15 cellular contexts compared by ENCODE assay signal in genomic region chr15:90019611-90020010, GRCh38. TPM values are rescaled to one million over a fixed set of nuclear protein-coding genes. Genes with fewer than 3 reads are reported as not detected.
DNase-seq lines count a peak whose midpoint lies in the region; ATAC-seq and TF ChIP-seq lines count a peak whose summit lies in the region.
"Had no signal": no experiment of that assay in that cellular context is flagged by ENCODE, and none has a peak within 500 bp of the region (broad histone marks: within the 10 kb centered on the region; RNA-seq: fewer than 3 reads in every experiment).

No MANE protein-coding gene starts in this region.

- intact Hi-C loops in heart left ventricle (cut with DNase I) (no loop called here), cardiac septum (cut with DNase I) (no loop called here), thyroid gland (cut with DNase I) (no loop called here)

- H3K4me3 ChIP-seq in heart left ventricle = no peak overlapping the region
- no peak overlapping the region for H3K4me3 ChIP-seq in ectodermal cell (ENCODE audit: insufficient read depth, low read depth, low read length)
- no peak overlapping the region for H3K4me3 ChIP-seq in mesodermal cell (ENCODE audit: extremely low read depth, insufficient read depth, low read length, poor library complexity, severe bottlenecking)
- no peak overlapping the region for H3K4me3 ChIP-seq in thyroid gland (replicated peaks in 1 of 3)

- H3K9me3 ChIP-seq in heart left ventricle = no peaks in the 10 kb centered on the region
- no peaks in the 10 kb centered on the region for H3K9me3 ChIP-seq in ectodermal cell (ENCODE audit: control insufficient read depth, low read length)
- H3K9me3 ChIP-seq in mesodermal cell (ENCODE audit: control insufficient read depth, low read length) = no peaks in the 10 kb centered on the region
- H3K9me3 ChIP-seq in thyroid gland = no peaks in the 10 kb centered on the region

- TF ChIP-seq CTCF in heart left ventricle (IDR thresholded peaks at IDR 0.05) (no peak), thyroid gland (IDR thresholded peaks at IDR 0.05) (no peak)

- H3K36me3 ChIP-seq in heart left ventricle (no peaks in the 10 kb centered on the region), ectodermal cell (ENCODE audit: control insufficient read depth, insufficient read depth, low read length) (no peaks in the 10 kb centered on the region), mesodermal cell (ENCODE audit: control insufficient read depth, insufficient read depth, low read length) (peaks cover 7% of the 10 kb centered on the region), thyroid gland (no peaks in the 10 kb centered on the region)

- TF ChIP-seq POLR2A in heart left ventricle (IDR thresholded peaks at IDR 0.05) (no peak), thyroid gland (IDR thresholded peaks at IDR 0.05) (no peak), erythroblast (IDR thresholded peaks at IDR 0.05; ENCODE audit: low read length) (no peak)

- H3K27ac ChIP-seq in heart left ventricle (peak overlapping the region; percentile 24 to 93 (median 70)), ectodermal cell (ENCODE audit: insufficient read depth, low read depth, low read length, poor library complexity, severe bottlenecking) (peak overlapping the region; percentile 19), mesodermal cell (ENCODE audit: low read depth, low read length, severe bottlenecking) (peak overlapping the region; percentile 47), thyroid gland (peak overlapping the region in 2 of 3 donors; percentile 22 to 82)

- H3K27me3 ChIP-seq in heart left ventricle = no peaks in the 10 kb centered on the region
- H3K27me3 ChIP-seq in ectodermal cell (ENCODE audit: control insufficient read depth, insufficient read depth, low read length, poor library complexity, severe bottlenecking) = no peaks in the 10 kb centered on the region
- H3K27me3 ChIP-seq in thyroid gland = no peaks in the 10 kb centered on the region

- 59 to 75% (median 66%) methylated on average over 8 of the region's 8 CpGs for WGBS in heart left ventricle, 4 donors
- WGBS in ectodermal cell, 2 experiments = 73 to 76% methylated on average over 8 of the region's 8 CpGs
- WGBS in mesodermal cell (ENCODE audit: insufficient coverage in 2 of 2), 2 experiments = 66 to 79% methylated on average over 4 to 7 of the region's 8 CpGs
- WGBS in thyroid gland, 2 donors = 75 to 78% methylated on average over 8 of the region's 8 CpGs

- H3K4me1 ChIP-seq in heart left ventricle (peaks cover 0 to 67% (median 14%) of the 10 kb centered on the region in 12 donors), ectodermal cell (ENCODE audit: control insufficient read depth, insufficient read depth, low read length) (peaks cover 33% of the 10 kb centered on the region), mesodermal cell (ENCODE audit: control insufficient read depth, insufficient read depth, low read length, poor library complexity, severe bottlenecking) (peaks cover 9% of the 10 kb centered on the region), thyroid gland (peaks cover 0 to 14% of the 10 kb centered on the region in 2 donors)

- no peak for DNase-seq in heart left ventricle
- no peak for DNase-seq in cardiac septum (ENCODE audit: low spot score)
- no peak for DNase-seq in thyroid gland
- no peak for DNase-seq in NCI-H146 treated with DMSO at 0.1 percent for 48 hours (lab: John Stamatoyannopoulos, UW; ENCODE audit: unreplicated experiment)
- no peak for DNase-seq in erythroblast (lab: John Stamatoyannopoulos, UW)
- DNase-seq: activated CD4-positive, alpha-beta T cell treated with anti-CD3 and anti-CD28 coated beads, Interleukin-2, amount 10 ng/mL, durations not matched to agents 7 days and 5 days; amniotic stem cell; HCEC 1CT; NCI-H2081; NCI-H524; stimulated activated CD4-positive, alpha-beta T cell treated with anti-CD3 and anti-CD28 coated beads, Interleukin-4, amount 100 ng/mL, for 4 hours; T1000 had no signal

- ATAC-seq in heart left ventricle (peak in 2 of 4 donors; percentile 18 to 42), HG03520 (IDR thresholded peaks at IDR 0.05; ENCODE audit: unreplicated experiment) (no peak)

RNA-seq across cellular contexts. Expression of gene ZNF710, which starts 18.5 kb away (rescaled TPM):
- 10 to 100 TPM in 1 of 9 donors, 1 to 10 TPM in 8; 2.9 to 22.4 (median 5.9) TPM for total RNA-seq in heart left ventricle
- polyA plus RNA-seq in heart left ventricle = 1 to 10 TPM; 3.4 to 6.1 TPM
- 3.9 TPM for total RNA-seq in cardiac septum
- 55.1 TPM for polyA plus RNA-seq in ectodermal cell (2013, experiment 1 of 4)
- 53.2 TPM for polyA plus RNA-seq in ectodermal cell (2013, experiment 2 of 4)
- 43.3 TPM for polyA plus RNA-seq in ectodermal cell (2013, experiment 3 of 4)
- polyA plus RNA-seq in ectodermal cell (2013, experiment 4 of 4) = 44.0 TPM
- 32.7 TPM for polyA plus RNA-seq in mesodermal cell (2013, experiment 1 of 2)
- 29.2 TPM for polyA plus RNA-seq in mesodermal cell (2013, experiment 2 of 2)
- 10 to 100 TPM in 3 of 4 donors, 1 to 10 TPM in 1; 8.9 to 17.2 (median 11.5) TPM for total RNA-seq in thyroid gland

Comparison
In these comparisons a context has a peak if more than half of its experiments do, and no peak if none do; other contexts are left out.
1. H3K27ac ChIP-seq: peak in every context shown above with its lines; median percentile 70 in heart left ventricle; 52 in thyroid gland; 47 in mesodermal cell; 19 in ectodermal cell.